In the genomic region with DNA sequence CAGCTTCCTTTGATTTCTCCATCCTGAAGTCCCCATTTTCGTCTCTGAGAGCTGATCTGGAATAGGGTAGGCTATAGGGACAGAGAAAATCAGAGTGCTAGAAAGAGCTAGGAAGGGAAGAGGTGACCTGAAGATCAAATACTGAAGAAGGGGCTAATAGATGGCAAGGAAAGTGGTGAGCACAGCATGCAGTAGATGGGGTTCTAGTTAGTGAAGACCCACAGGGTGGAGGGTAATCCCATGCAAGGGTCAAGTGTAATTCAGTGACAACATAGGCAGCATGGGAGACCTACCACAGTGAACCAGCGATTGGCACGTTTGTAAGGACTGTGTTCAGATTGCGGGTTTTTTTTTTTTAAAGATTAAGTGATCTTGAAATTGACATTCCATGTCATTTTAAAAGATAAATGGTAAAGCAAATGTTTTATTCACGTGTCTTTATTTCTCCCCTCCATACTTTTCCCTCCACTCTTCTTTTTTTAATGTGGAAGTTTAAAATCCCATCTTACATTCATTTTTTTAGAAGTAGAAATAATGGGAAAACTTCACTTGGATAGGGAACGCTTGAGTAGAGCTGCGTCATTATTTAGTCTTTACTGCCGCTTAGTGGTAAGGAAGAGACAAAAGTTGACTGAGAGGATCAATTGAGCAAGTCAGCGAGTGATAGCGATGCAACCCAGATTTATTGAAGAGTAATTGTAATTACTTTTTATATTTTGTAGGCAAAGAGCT, we compare ENCODE assay signal across 8 cellular contexts. TPM values are rescaled to one million over a fixed set of nuclear protein-coding genes. Genes with fewer than 3 reads are reported as not detected.
DNase-seq lines count a peak whose midpoint lies in the region; ATAC-seq and TF ChIP-seq lines count a peak whose summit lies in the region.

No MANE protein-coding gene starts in this region.

- H3K4me3 ChIP-seq in fibroblast of the aortic adventitia (ENCODE audit: low read depth, low read length): no peak overlapping the region
- no peak overlapping the region for H3K4me3 ChIP-seq in neutrophil (ENCODE audit: low read depth in 1 of 2, low read length in 1 of 2)

- DNase-seq in DMS153 (lab: John Stamatoyannopoulos, UW) (peak; percentile 4), NCI-H1048 (lab: John Stamatoyannopoulos, UW) (peak; percentile 11), SKM-1 (lab: John Stamatoyannopoulos, UW; ENCODE audit: unreplicated experiment) (peak; percentile 15), fibroblast of the aortic adventitia (ENCODE audit: low read depth) (peak; percentile 85), mucosa of gallbladder (ENCODE audit: low spot score) (no peak)

- TF ChIP-seq CTCF in fibroblast of the aortic adventitia (IDR thresholded peaks at IDR 0.05; ENCODE audit: insufficient read depth, low read length) (peak; percentile 85), neutrophil (IDR thresholded peaks at IDR 0.05) (peak; percentile 54)

- peaks cover 12% of the 10 kb centered on the region for H3K27me3 ChIP-seq in neutrophil

- H3K4me1 ChIP-seq in neutrophil (ENCODE audit: control insufficient read depth in 1 of 2, insufficient read depth in 1 of 2, low read depth in 1 of 2, low read length in 1 of 2): no peaks in the 10 kb centered on the region

- peak; percentile 46 for ATAC-seq in GM19468 (IDR thresholded peaks at IDR 0.05; ENCODE audit: extremely low read depth, unreplicated experiment)
- ATAC-seq in HG02678 (IDR thresholded peaks at IDR 0.05; ENCODE audit: unreplicated experiment): no peak

- no peak overlapping the region for H3K27ac ChIP-seq in neutrophil

- H3K9me3 ChIP-seq in neutrophil: no peaks in the 10 kb centered on the region

- H3K36me3 ChIP-seq in neutrophil: no peaks in the 10 kb centered on the region

RNA-seq across cellular contexts. Expression of gene ABI1, which starts 21.0 kb away (rescaled TPM):
- total RNA-seq in fibroblast of the aortic adventitia (ENCODE audit: low replicate concordance): 18.6 and 71.4 TPM in 2 replicates
- 57.1 TPM for total RNA-seq in mucosa of gallbladder
